20 cellular contexts compared by ENCODE assay signal in genomic region chr2:19767876-19768275, GRCh38.
"Had no signal": no experiment of that assay in that cellular context is flagged by ENCODE, and none has a peak within 500 bp of the region (broad histone marks: within the 10 kb centered on the region; RNA-seq: fewer than 3 reads in every experiment).

No MANE protein-coding gene starts in this region.

- DNase-seq: activated CD4-positive, alpha-beta T cell treated with anti-CD3 and anti-CD28 coated beads for 1 hour; activated gamma-delta T cell treated with Interleukin-2 at 50 U/mL for 16 hours; activated T-cell treated with anti-CD3 and anti-CD28 coated beads, Interleukin-2, amount 50 U/mL, for 1 hour; effector memory CD8-positive, alpha-beta T cell; heart left ventricle; left cardiac atrium; psoas muscle; right cardiac atrium; stimulated activated CD4-positive, alpha-beta T cell treated with anti-CD3 and anti-CD28 coated beads, Interleukin-2, amount 100 ng/mL, for 24 hours; stomach; T-helper 9 cell had no signal

- FAIRE-seq: colon, endothelial cell of umbilical vein had no signal

- H3K4me3 ChIP-seq: ascending aorta, breast epithelium, heart left ventricle, psoas muscle, skin epidermis, stomach, suprapubic skin, tibial nerve had no signal

- ATAC-seq: effector memory CD8-positive, alpha-beta T cell; esophagus mucosa; heart left ventricle; left cardiac atrium; natural killer cell treated with Interleukin-12 subunit alpha and Interleukin-12 subunit beta and Interleukin-15 and Interleukin-18, amount 100 ng/mL, for 72 hours; psoas muscle; right cardiac atrium had no signal

- H3K27ac ChIP-seq: ascending aorta, breast epithelium, heart left ventricle, psoas muscle, stomach, suprapubic skin, tibial nerve had no signal

- H3K36me3 ChIP-seq: ascending aorta, breast epithelium, heart left ventricle, stomach, suprapubic skin, tibial nerve had no signal

- H3K9me3 ChIP-seq: ascending aorta, psoas muscle, suprapubic skin had no signal

- H3K27me3 ChIP-seq: ascending aorta, breast epithelium, heart left ventricle, stomach, suprapubic skin, tibial nerve had no signal

- H3K4me1 ChIP-seq: ascending aorta, breast epithelium, heart left ventricle, psoas muscle, stomach, suprapubic skin, tibial nerve had no signal
